Comparison of ENCODE assay signal across 17 cellular contexts in the genomic region with DNA sequence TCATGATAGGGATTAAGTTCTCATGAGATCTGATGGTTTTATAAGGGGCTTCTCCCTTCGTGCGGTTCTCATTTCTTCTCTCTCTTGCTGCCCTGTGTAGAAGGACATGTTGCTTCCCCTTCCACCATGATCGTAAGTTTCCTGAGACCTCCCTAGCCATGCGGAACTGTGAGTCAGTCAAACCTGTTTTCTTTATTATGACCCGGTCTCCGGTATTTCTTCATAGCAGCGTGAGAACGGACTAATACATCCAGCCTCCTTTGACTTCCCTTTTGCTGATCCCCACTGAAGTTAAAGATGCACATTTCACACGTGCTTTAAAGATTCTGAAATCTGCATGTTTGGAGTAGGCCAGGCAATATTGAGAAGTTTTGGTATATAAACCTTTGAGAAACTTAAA.
DNase-seq lines count a peak whose midpoint lies in the region; ATAC-seq and TF ChIP-seq lines count a peak whose summit lies in the region.
"Had no signal": no experiment of that assay in that cellular context is flagged by ENCODE, and none has a peak within 500 bp of the region (broad histone marks: within the 10 kb centered on the region; RNA-seq: fewer than 3 reads in every experiment).

No MANE protein-coding gene starts in this region.

- intact Hi-C loops in activated CD8-positive, alpha-beta T cell treated with anti-CD3 and anti-CD28 coated beads for 36 hours (cut with micrococcal nuclease): no loop called here

- no peak overlapping the region for H3K4me3 Mint-ChIP-seq in activated CD8-positive, alpha-beta T cell treated with anti-CD3 and anti-CD28 coated beads for 36 hours
- H3K4me3 Mint-ChIP-seq in T-cell: no peak overlapping the region
- no peak overlapping the region for H3K4me3 Mint-ChIP-seq in naive thymus-derived CD8-positive, alpha-beta T cell
- H3K4me3 Mint-ChIP-seq: CD4-positive, alpha-beta memory T cell had no signal

- no peak overlapping the region for H3K27ac Mint-ChIP-seq in activated CD8-positive, alpha-beta T cell treated with anti-CD3 and anti-CD28 coated beads for 36 hours
- no peak overlapping the region for H3K27ac Mint-ChIP-seq in T-cell
- H3K27ac Mint-ChIP-seq in naive thymus-derived CD8-positive, alpha-beta T cell: no peak overlapping the region
- H3K27ac Mint-ChIP-seq: CD4-positive, alpha-beta memory T cell had no signal

- POLR2A ChIA-PET in activated CD8-positive, alpha-beta T cell treated with anti-CD3 and anti-CD28 coated beads for 36 hours (lab: Charles Lee): no interaction called here
- POLR2A ChIA-PET in T-cell (lab: Charles Lee): no interaction called here
- POLR2A ChIA-PET in naive thymus-derived CD8-positive, alpha-beta T cell (lab: Charles Lee): no interaction called here

- DNase-seq in CD1c-positive myeloid dendritic cell (ENCODE audit: extremely low spot score) (peak; percentile 79), NOMO-1 (lab: John Stamatoyannopoulos, UW; ENCODE audit: unreplicated experiment in 2 of 2) (peak; percentile 36 to 81), dermis blood vessel endothelial cell (peak; percentile 27), left kidney (ENCODE audit: low read depth, low spot score) (peak; percentile 53), T-cell (no peak), middle frontal gyrus (ENCODE audit: extremely low spot score, low spot score) (no peak)
- DNase-seq in activated CD8-positive, alpha-beta T cell treated with anti-CD3 and anti-CD28 coated beads for 36 hours: no peak
- DNase-seq in naive thymus-derived CD8-positive, alpha-beta T cell: no peak
- DNase-seq: BE2C; Calu3; CD4-positive, alpha-beta memory T cell; DMS53; NCI-H1105 treated with DMSO at 0.1 percent for 48 hours; NCI-H1694 treated with DMSO at 0.1 percent for 48 hours; NCI-H2107; NCI-H524 treated with DMSO at 0.1 percent for 48 hours had no signal

- H3K4me1 Mint-ChIP-seq in activated CD8-positive, alpha-beta T cell treated with anti-CD3 and anti-CD28 coated beads for 36 hours (ENCODE audit: low read depth): peaks cover 9% of the 10 kb centered on the region
- no peaks in the 10 kb centered on the region for H3K4me1 Mint-ChIP-seq in T-cell
- H3K4me1 Mint-ChIP-seq in naive thymus-derived CD8-positive, alpha-beta T cell: peaks cover 0 to 7% (median 0%) of the 10 kb centered on the region in 4 donors

- H3K27me3 Mint-ChIP-seq in activated CD8-positive, alpha-beta T cell treated with anti-CD3 and anti-CD28 coated beads for 36 hours: no peaks in the 10 kb centered on the region
- H3K27me3 Mint-ChIP-seq in T-cell: no peaks in the 10 kb centered on the region
- no peaks in the 10 kb centered on the region for H3K27me3 Mint-ChIP-seq in naive thymus-derived CD8-positive, alpha-beta T cell
- H3K27me3 Mint-ChIP-seq: CD4-positive, alpha-beta memory T cell had no signal

- CTCF ChIA-PET in activated CD8-positive, alpha-beta T cell treated with anti-CD3 and anti-CD28 coated beads for 36 hours (lab: Charles Lee): no interaction called here
- CTCF ChIA-PET in T-cell (lab: Charles Lee): no interaction called here

- H3K36me3 Mint-ChIP-seq in activated CD8-positive, alpha-beta T cell treated with anti-CD3 and anti-CD28 coated beads for 36 hours (ENCODE audit: low read depth): peaks cover 2% of the 10 kb centered on the region
- peaks cover 8% of the 10 kb centered on the region for H3K36me3 Mint-ChIP-seq in T-cell
- peaks cover 0 to 16% (median 5%) of the 10 kb centered on the region in 3 donors for H3K36me3 Mint-ChIP-seq in naive thymus-derived CD8-positive, alpha-beta T cell
- H3K36me3 Mint-ChIP-seq: CD4-positive, alpha-beta memory T cell had no signal

- peaks cover 5% of the 10 kb centered on the region for H3K9me3 Mint-ChIP-seq in activated CD8-positive, alpha-beta T cell treated with anti-CD3 and anti-CD28 coated beads for 36 hours
- H3K9me3 Mint-ChIP-seq in T-cell: peaks cover 0 to 11% (median 4%) of the 10 kb centered on the region in 3 donors
- peaks cover 0 to 22% (median 7%) of the 10 kb centered on the region in 9 donors for H3K9me3 Mint-ChIP-seq in naive thymus-derived CD8-positive, alpha-beta T cell

- TF ChIP-seq CTCF in activated CD8-positive, alpha-beta T cell treated with anti-CD3 and anti-CD28 coated beads for 36 hours (IDR thresholded peaks at IDR 0.05): no peak

- ATAC-seq in activated CD8-positive, alpha-beta T cell treated with anti-CD3 and anti-CD28 coated beads for 36 hours: no peak
- no peak for ATAC-seq in T-cell (replicated peaks in 1 of 4)
- ATAC-seq in naive thymus-derived CD8-positive, alpha-beta T cell: no peak
- ATAC-seq: Panc1 had no signal

Comparison
In these comparisons a context has a peak if more than half of its experiments do, and no peak if none do; other contexts are left out.
1. DNase-seq: peak in CD1c-positive myeloid dendritic cell (single experiment), NOMO-1 (2 of 2), dermis blood vessel endothelial cell (single experiment) and left kidney (single experiment); none in activated CD8-positive, alpha-beta T cell treated with anti-CD3 and anti-CD28 coated beads for 36 hours (single experiment), T-cell (0 of 34), naive thymus-derived CD8-positive, alpha-beta T cell (0 of 10) and middle frontal gyrus (single experiment).